Comparison of ENCODE assay signal across 2 cellular contexts in genomic region chrX:107506596-107507031, GRCh38.
TF ChIP-seq lines count a peak whose summit lies in the region.

No MANE protein-coding gene starts in this region.

TF ChIP-seq in H1, 55 proteins besides CTCF, POLR2A, EP300 and RAD21 (continued from another document):
- TF ChIP-seq E2F6 (IDR thresholded peaks at IDR 0.05) = no peak

TF ChIP-seq in neural cell, 6 proteins besides CTCF, POLR2A, EP300 and RAD21:
- TF ChIP-seq, protein P1, sequence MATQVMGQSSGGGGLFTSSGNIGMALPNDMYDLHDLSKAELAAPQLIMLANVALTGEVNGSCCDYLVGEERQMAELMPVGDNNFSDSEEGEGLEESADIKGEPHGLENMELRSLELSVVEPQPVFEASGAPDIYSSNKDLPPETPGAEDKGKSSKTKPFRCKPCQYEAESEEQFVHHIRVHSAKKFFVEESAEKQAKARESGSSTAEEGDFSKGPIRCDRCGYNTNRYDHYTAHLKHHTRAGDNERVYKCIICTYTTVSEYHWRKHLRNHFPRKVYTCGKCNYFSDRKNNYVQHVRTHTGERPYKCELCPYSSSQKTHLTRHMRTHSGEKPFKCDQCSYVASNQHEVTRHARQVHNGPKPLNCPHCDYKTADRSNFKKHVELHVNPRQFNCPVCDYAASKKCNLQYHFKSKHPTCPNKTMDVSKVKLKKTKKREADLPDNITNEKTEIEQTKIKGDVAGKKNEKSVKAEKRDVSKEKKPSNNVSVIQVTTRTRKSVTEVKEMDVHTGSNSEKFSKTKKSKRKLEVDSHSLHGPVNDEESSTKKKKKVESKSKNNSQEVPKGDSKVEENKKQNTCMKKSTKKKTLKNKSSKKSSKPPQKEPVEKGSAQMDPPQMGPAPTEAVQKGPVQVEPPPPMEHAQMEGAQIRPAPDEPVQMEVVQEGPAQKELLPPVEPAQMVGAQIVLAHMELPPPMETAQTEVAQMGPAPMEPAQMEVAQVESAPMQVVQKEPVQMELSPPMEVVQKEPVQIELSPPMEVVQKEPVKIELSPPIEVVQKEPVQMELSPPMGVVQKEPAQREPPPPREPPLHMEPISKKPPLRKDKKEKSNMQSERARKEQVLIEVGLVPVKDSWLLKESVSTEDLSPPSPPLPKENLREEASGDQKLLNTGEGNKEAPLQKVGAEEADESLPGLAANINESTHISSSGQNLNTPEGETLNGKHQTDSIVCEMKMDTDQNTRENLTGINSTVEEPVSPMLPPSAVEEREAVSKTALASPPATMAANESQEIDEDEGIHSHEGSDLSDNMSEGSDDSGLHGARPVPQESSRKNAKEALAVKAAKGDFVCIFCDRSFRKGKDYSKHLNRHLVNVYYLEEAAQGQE (IDR thresholded peaks at IDR 0.05; ENCODE audit: borderline replicate concordance) = no peak
- TF ChIP-seq EZH2 (IDR thresholded peaks at IDR 0.05; ENCODE audit: borderline replicate concordance, insufficient read depth, low read length, poor library complexity, severe bottlenecking) = no peak
- no peak for TF ChIP-seq SMC3 (conservative IDR thresholded peaks at IDR 0.05; ENCODE audit: poor library complexity)
- TF ChIP-seq POLR2AphosphoS5 (IDR thresholded peaks at IDR 0.05) = no peak
- TF ChIP-seq TAF1 (IDR thresholded peaks at IDR 0.05; ENCODE audit: low read depth) = no peak
- TF ChIP-seq MXI1 (conservative IDR thresholded peaks at IDR 0.05; ENCODE audit: poor library complexity, severe bottlenecking) = no peak
